In the genomic region with DNA sequence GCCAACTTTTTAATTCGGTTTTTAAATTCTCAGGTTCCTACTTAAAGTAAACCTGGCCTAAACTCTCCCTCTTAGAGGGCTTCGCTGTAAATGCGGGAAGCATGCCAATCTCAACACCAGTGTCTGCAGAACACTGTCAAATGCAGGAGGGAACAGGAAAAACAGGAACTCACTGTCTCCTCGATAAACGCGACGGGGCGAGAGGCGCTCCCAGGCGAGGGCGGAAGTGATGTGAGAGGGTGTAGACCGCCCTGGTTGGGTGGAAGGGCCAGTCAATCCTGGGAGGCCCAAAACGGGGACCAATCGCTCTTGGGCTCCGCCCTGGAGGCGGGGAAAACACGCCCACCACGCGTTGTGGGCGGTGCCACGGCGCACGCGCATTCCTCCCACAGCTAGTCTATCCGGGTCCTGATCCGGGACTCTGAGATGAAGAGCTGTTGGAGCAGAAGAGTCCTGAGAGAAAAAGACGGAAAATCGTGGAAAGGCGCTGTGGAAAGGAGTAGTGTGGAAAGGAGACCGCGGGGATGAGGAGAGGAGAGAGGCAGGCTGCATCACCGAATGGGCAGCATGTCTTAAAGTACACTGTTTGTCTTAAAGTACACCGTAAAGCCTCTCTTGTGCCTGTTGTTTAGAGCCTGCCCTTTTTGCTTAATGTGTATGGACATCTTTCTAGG, we compare ENCODE assay signal across 8 cellular contexts.
DNase-seq lines count a peak whose midpoint lies in the region; ATAC-seq and TF ChIP-seq lines count a peak whose summit lies in the region.

No MANE protein-coding gene starts in this region.

- ATAC-seq in GM18909 (IDR thresholded peaks at IDR 0.05; ENCODE audit: poor library complexity, unreplicated experiment) (peak; percentile 100), HG03159 (IDR thresholded peaks at IDR 0.05; ENCODE audit: unreplicated experiment) (peak; percentile 99)

- H3K27ac ChIP-seq in skin epidermis, result peak overlapping the region; percentile 29 to 91 (median 85)

- TF ChIP-seq CTCF in WI38 (IDR thresholded peaks at IDR 0.05; ENCODE audit: low read depth, low read length) (no peak), cardiac fibroblast (IDR thresholded peaks at IDR 0.05; ENCODE audit: low read depth, low read length) (no peak)

- DNase-seq in AG08395 (ENCODE audit: low spot score) (peak; percentile 99), NCI-H2227 (lab: John Stamatoyannopoulos, UW; ENCODE audit: unreplicated experiment) (peak; percentile 96), cardiac fibroblast (ENCODE audit: low read depth in 2 of 2) (peak; percentile 97 to 98), iPS-NIHi11 (ENCODE audit: low spot score) (peak; percentile 92)

- H3K4me3 ChIP-seq in WI38 (ENCODE audit: low read depth, low read length) (peak overlapping the region; percentile 58), cardiac fibroblast (replicated peaks in 1 of 2; ENCODE audit: low read depth in 2 of 2, low read length in 2 of 2) (peak overlapping the region; percentile 62 to 65), skin epidermis (peak overlapping the region; percentile 41 to 59 (median 52))

Comparison
In these comparisons a context has a peak if more than half of its experiments do, and no peak if none do; other contexts are left out.
1. Peak in every context shown above with its lines: DNase-seq, ATAC-seq, H3K4me3 ChIP-seq and H3K27ac ChIP-seq.